In the genomic region with DNA sequence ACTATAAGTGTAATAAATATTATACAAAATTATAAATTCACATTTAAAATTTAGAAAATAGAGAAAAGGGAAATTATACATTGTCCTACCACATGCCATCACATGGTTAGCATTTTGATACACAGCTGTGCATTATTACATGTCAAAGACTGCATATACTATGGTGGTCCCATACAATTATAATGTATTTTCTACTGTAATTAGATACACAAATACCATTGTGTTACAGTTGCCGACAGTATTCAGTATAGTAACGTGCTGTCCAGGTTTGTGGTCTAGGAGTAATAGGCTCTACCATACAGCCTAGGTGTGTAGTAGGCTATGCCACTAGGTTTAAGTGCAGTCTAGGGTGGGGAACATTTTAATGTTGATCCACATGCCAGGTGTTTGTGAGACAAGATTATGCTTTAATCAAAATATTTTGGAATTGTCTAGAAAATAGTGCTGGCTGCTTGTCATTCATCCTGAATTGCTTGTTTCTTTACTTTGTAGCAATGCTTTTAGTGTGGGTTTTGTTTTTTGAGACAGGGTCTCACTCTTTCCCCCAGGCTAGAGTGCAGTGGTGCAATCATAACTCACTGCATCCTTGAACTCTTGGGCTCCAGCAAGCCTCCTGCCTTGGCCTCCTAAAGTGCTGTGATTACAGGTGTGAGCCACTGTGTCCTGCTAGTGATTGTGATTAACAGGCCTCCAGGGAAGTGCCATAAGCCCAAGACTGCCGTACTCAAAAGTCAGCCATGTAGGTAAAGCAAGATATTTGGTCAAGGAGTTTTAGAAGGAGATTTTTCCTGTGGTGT, we compare ENCODE assay signal across 1 cellular context.
TF ChIP-seq lines count a peak whose summit lies in the region.

No MANE protein-coding gene starts in this region.

TF ChIP-seq in WTC11, 78 proteins besides CTCF, POLR2A, EP300 and RAD21 (continued from another document):
- TF ChIP-seq, protein P1, sequence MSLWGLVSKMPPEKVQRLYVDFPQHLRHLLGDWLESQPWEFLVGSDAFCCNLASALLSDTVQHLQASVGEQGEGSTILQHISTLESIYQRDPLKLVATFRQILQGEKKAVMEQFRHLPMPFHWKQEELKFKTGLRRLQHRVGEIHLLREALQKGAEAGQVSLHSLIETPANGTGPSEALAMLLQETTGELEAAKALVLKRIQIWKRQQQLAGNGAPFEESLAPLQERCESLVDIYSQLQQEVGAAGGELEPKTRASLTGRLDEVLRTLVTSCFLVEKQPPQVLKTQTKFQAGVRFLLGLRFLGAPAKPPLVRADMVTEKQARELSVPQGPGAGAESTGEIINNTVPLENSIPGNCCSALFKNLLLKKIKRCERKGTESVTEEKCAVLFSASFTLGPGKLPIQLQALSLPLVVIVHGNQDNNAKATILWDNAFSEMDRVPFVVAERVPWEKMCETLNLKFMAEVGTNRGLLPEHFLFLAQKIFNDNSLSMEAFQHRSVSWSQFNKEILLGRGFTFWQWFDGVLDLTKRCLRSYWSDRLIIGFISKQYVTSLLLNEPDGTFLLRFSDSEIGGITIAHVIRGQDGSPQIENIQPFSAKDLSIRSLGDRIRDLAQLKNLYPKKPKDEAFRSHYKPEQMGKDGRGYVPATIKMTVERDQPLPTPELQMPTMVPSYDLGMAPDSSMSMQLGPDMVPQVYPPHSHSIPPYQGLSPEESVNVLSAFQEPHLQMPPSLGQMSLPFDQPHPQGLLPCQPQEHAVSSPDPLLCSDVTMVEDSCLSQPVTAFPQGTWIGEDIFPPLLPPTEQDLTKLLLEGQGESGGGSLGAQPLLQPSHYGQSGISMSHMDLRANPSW (CRISPR knock-in tag; conservative IDR thresholded peaks at IDR 0.05; ENCODE audit: low read depth): no peak
- TF ChIP-seq, protein P2, sequence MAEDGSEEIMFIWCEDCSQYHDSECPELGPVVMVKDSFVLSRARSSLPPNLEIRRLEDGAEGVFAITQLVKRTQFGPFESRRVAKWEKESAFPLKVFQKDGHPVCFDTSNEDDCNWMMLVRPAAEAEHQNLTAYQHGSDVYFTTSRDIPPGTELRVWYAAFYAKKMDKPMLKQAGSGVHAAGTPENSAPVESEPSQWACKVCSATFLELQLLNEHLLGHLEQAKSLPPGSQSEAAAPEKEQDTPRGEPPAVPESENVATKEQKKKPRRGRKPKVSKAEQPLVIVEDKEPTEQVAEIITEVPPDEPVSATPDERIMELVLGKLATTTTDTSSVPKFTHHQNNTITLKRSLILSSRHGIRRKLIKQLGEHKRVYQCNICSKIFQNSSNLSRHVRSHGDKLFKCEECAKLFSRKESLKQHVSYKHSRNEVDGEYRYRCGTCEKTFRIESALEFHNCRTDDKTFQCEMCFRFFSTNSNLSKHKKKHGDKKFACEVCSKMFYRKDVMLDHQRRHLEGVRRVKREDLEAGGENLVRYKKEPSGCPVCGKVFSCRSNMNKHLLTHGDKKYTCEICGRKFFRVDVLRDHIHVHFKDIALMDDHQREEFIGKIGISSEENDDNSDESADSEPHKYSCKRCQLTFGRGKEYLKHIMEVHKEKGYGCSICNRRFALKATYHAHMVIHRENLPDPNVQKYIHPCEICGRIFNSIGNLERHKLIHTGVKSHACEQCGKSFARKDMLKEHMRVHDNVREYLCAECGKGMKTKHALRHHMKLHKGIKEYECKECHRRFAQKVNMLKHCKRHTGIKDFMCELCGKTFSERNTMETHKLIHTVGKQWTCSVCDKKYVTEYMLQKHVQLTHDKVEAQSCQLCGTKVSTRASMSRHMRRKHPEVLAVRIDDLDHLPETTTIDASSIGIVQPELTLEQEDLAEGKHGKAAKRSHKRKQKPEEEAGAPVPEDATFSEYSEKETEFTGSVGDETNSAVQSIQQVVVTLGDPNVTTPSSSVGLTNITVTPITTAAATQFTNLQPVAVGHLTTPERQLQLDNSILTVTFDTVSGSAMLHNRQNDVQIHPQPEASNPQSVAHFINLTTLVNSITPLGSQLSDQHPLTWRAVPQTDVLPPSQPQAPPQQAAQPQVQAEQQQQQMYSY (CRISPR knock-in tag; IDR thresholded peaks at IDR 0.05): no peak
- TF ChIP-seq NR3C1 (CRISPR knock-in tag; conservative IDR thresholded peaks at IDR 0.05; ENCODE audit: low read depth) (no peak), EMX1 (CRISPR knock-in tag; IDR thresholded peaks at IDR 0.05) (no peak), NR2C2 (CRISPR knock-in tag; IDR thresholded peaks at IDR 0.05) (no peak)
